ENCODE assay signal across 15 cellular contexts in genomic region chr11:16293204-16293681, GRCh38.
DNase-seq lines count a peak whose midpoint lies in the region; ATAC-seq and TF ChIP-seq lines count a peak whose summit lies in the region.
"Had no signal": no experiment of that assay in that cellular context is flagged by ENCODE, and none has a peak within 500 bp of the region (broad histone marks: within the 10 kb centered on the region; RNA-seq: fewer than 3 reads in every experiment).

No MANE protein-coding gene starts in this region.

- H3K4me3 ChIP-seq in epithelial cell of proximal tubule (ENCODE audit: low read depth, low read length) = no peak overlapping the region

- TF ChIP-seq CTCF in epithelial cell of proximal tubule (conservative IDR thresholded peaks at IDR 0.05; ENCODE audit: low read depth, low read length) (no peak), mesothelial cell of epicardium (IDR thresholded peaks at IDR 0.05; ENCODE audit: unreplicated experiment) (no peak)

- no peak for ATAC-seq in HG03095 (IDR thresholded peaks at IDR 0.05; ENCODE audit: unreplicated experiment)
- ATAC-seq in GM21529 (IDR thresholded peaks at IDR 0.05; ENCODE audit: unreplicated experiment) = no peak
- ATAC-seq: activated T-cell treated with anti-CD3 and anti-CD28 coated beads, Interleukin-2, amount 50 U/mL, for 72 hours had no signal

- H3K4me3 Mint-ChIP-seq in mesothelial cell of epicardium = no peak overlapping the region
- no peak overlapping the region for H3K4me3 Mint-ChIP-seq in activated naive CD8-positive, alpha-beta T cell treated with anti-CD3 and anti-CD28 coated beads for 36 hours
- H3K4me3 Mint-ChIP-seq: activated T-cell treated with anti-CD3 and anti-CD28 coated beads, Interleukin-2, amount 50 U/mL, for 72 hours; H9 had no signal

- in situ Hi-C loops in G401 (cut with HindIII; ENCODE audit: low sequenced_read_pairs) = no loop called here

- DNase-seq in DMS 273 treated with DMSO at 0.1 percent for 48 hours (lab: John Stamatoyannopoulos, UW) = peak; percentile 9
- DNase-seq in NCI-H69 (lab: John Stamatoyannopoulos, UW) = peak; percentile 40
- DNase-seq in epithelial cell of proximal tubule (ENCODE audit: low read depth) = peak; percentile 16
- no peak for DNase-seq in mesothelial cell of epicardium (ENCODE audit: low spot score in 2 of 2, unreplicated experiment in 2 of 2)
- DNase-seq in G401 (ENCODE audit: low spot score) = no peak
- DNase-seq in activated naive CD8-positive, alpha-beta T cell treated with anti-CD3 and anti-CD28 coated beads for 36 hours = no peak
- DNase-seq: activated CD4-positive, alpha-beta T cell treated with anti-CD3 and anti-CD28 coated beads, Interleukin-2, amount 50 U/mL, for 48 hours; activated T-cell treated with anti-CD3 and anti-CD28 coated beads, Interleukin-2, amount 50 U/mL, for 72 hours; AML-193; amygdala; H9; Karpas-422; NCI-H1436 treated with DMSO at 0.1 percent for 48 hours had no signal

- peak overlapping the region; percentile 13 for H3K27ac Mint-ChIP-seq in mesothelial cell of epicardium
- no peak overlapping the region for H3K27ac Mint-ChIP-seq in activated naive CD8-positive, alpha-beta T cell treated with anti-CD3 and anti-CD28 coated beads for 36 hours
- H3K27ac Mint-ChIP-seq: activated T-cell treated with anti-CD3 and anti-CD28 coated beads, Interleukin-2, amount 50 U/mL, for 72 hours had no signal

- peaks cover 3% of the 10 kb centered on the region for H3K9me3 Mint-ChIP-seq in mesothelial cell of epicardium
- no peaks in the 10 kb centered on the region for H3K9me3 Mint-ChIP-seq in activated naive CD8-positive, alpha-beta T cell treated with anti-CD3 and anti-CD28 coated beads for 36 hours
- H3K9me3 Mint-ChIP-seq: activated T-cell treated with anti-CD3 and anti-CD28 coated beads, Interleukin-2, amount 50 U/mL, for 72 hours; H9 had no signal

- peaks cover 38% of the 10 kb centered on the region for H3K4me1 Mint-ChIP-seq in mesothelial cell of epicardium
- no peaks in the 10 kb centered on the region for H3K4me1 Mint-ChIP-seq in activated naive CD8-positive, alpha-beta T cell treated with anti-CD3 and anti-CD28 coated beads for 36 hours

- no peaks in the 10 kb centered on the region for H3K36me3 Mint-ChIP-seq in mesothelial cell of epicardium
- H3K36me3 Mint-ChIP-seq in activated naive CD8-positive, alpha-beta T cell treated with anti-CD3 and anti-CD28 coated beads for 36 hours = no peaks in the 10 kb centered on the region

- H3K27me3 Mint-ChIP-seq in mesothelial cell of epicardium (ENCODE audit: low read depth) = no peaks in the 10 kb centered on the region
- H3K27me3 Mint-ChIP-seq in activated naive CD8-positive, alpha-beta T cell treated with anti-CD3 and anti-CD28 coated beads for 36 hours = no peaks in the 10 kb centered on the region

Comparison
In these comparisons a context has a peak if more than half of its experiments do, and no peak if none do; other contexts are left out.
1. DNase-seq: peak in DMS 273 treated with DMSO at 0.1 percent for 48 hours (single experiment), NCI-H69 (single experiment) and epithelial cell of proximal tubule (single experiment); none in mesothelial cell of epicardium (0 of 2), G401 (single experiment) and activated naive CD8-positive, alpha-beta T cell treated with anti-CD3 and anti-CD28 coated beads for 36 hours (single experiment).